20 cellular contexts compared by ENCODE assay signal in genomic region chr9:18849186-18849724, GRCh38.
DNase-seq lines count a peak whose midpoint lies in the region; ATAC-seq, FAIRE-seq and TF ChIP-seq lines count a peak whose summit lies in the region.
"Had no signal": no experiment of that assay in that cellular context is flagged by ENCODE, and none has a peak within 500 bp of the region (broad histone marks: within the 10 kb centered on the region; RNA-seq: fewer than 3 reads in every experiment).

No MANE protein-coding gene starts in this region.

- H3K36me3 Mint-ChIP-seq in nephron (ENCODE audit: low read depth) = peaks cover 5% of the 10 kb centered on the region
- H3K36me3 Mint-ChIP-seq: CD8-positive, alpha-beta T cell had no signal

- no peaks in the 10 kb centered on the region for H4K20me1 ChIP-seq in endothelial cell of umbilical vein (replicated peaks; ENCODE audit: control insufficient read depth, extremely low read depth, insufficient read depth, low read length)
- H4K20me1 ChIP-seq: BLaER1 treated with 17β-estradiol and CSF1 and Interleukin-3, amounts not matched to agents 10 nM and 100 nM had no signal

- no peak overlapping the region for H2AFZ ChIP-seq in endothelial cell of umbilical vein (ENCODE audit: low read depth, low read length)

- H3K27me3 Mint-ChIP-seq in nephron (ENCODE audit: low read depth) = peaks cover under 1% of the 10 kb centered on the region

- no peak for TF ChIP-seq POLR2A in endothelial cell of umbilical vein (IDR thresholded peaks at IDR 0.05; ENCODE audit: low read depth, low read length)
- TF ChIP-seq POLR2A in uterus (IDR thresholded peaks at IDR 0.05) = no peak
- TF ChIP-seq POLR2A in tibial nerve (IDR thresholded peaks at IDR 0.05) = no peak

- H3K9ac ChIP-seq in endothelial cell of umbilical vein (replicated peaks; ENCODE audit: extremely low read depth, insufficient read depth, low read length) = no peak overlapping the region
- H3K9ac ChIP-seq: BLaER1 treated with 17β-estradiol and CSF1 and Interleukin-3, amounts not matched to agents 10 nM and 100 nM had no signal

- H3K9me3 ChIP-seq in endothelial cell of umbilical vein (replicated peaks; ENCODE audit: control insufficient read depth, insufficient read depth, low read length) = no peaks in the 10 kb centered on the region
- H3K9me3 ChIP-seq in uterus = no peaks in the 10 kb centered on the region
- H3K9me3 ChIP-seq in tibial nerve = peaks cover 0 to 4% (median 0%) of the 10 kb centered on the region in 4 donors

- no peak for TF ChIP-seq CTCF in endothelial cell of umbilical vein (IDR thresholded peaks at IDR 0.05; ENCODE audit: extremely low read depth in 1 of 2, insufficient read depth in 1 of 2, low read depth in 1 of 2, low read length in 2 of 2)
- no peak for TF ChIP-seq CTCF in nephron (IDR thresholded peaks at IDR 0.05; ENCODE audit: unreplicated experiment in 3 of 3)
- TF ChIP-seq CTCF in uterus (IDR thresholded peaks at IDR 0.05) = no peak
- no peak for TF ChIP-seq CTCF in tibial nerve (IDR thresholded peaks at IDR 0.05)

- H3K9me1 ChIP-seq in endothelial cell of umbilical vein (replicated peaks; ENCODE audit: control insufficient read depth, extremely low read depth, insufficient read depth, low read length) = no peaks in the 10 kb centered on the region

- H3K4me3 ChIP-seq in endothelial cell of umbilical vein (replicated peaks in 1 of 3; ENCODE audit: insufficient read depth in 1 of 3, low read depth in 1 of 3, low read length in 3 of 3) = no peak overlapping the region
- no peak overlapping the region for H3K4me3 ChIP-seq in uterus
- no peak overlapping the region for H3K4me3 ChIP-seq in tibial nerve
- H3K4me3 ChIP-seq: BLaER1 treated with 17β-estradiol and CSF1 and Interleukin-3, amounts not matched to agents 10 nM and 100 nM; SK-N-MC had no signal

- no peak overlapping the region for H3K4me3 Mint-ChIP-seq in nephron
- H3K4me3 Mint-ChIP-seq: CD8-positive, alpha-beta T cell had no signal

- H3K79me2 ChIP-seq in endothelial cell of umbilical vein (ENCODE audit: control insufficient read depth, insufficient read depth, low read length) = no peaks in the 10 kb centered on the region

- peaks cover 4% of the 10 kb centered on the region for H3K9me3 Mint-ChIP-seq in nephron
- H3K9me3 Mint-ChIP-seq: CD8-positive, alpha-beta T cell had no signal

- peaks cover 19% of the 10 kb centered on the region for H3K4me1 Mint-ChIP-seq in nephron

- ATAC-seq in HG02623 (IDR thresholded peaks at IDR 0.05; ENCODE audit: unreplicated experiment) = no peak
- ATAC-seq: CD8-positive, alpha-beta T cell; HepG2 had no signal

- intact Hi-C loops in endothelial cell of umbilical vein (cut with micrococcal nuclease) (no loop called here), uterus (cut with DNase I; ENCODE audit: low total_unique reads) (no loop called here)

- dilution Hi-C loops in endothelial cell of umbilical vein (cut with MboI; ENCODE audit: extremely low pct_ligation_motif_present, low sequenced_read_pairs) = no loop called here

- no TSS peak for BruUV-seq in endothelial cell of umbilical vein (replicated peaks; lab: Mats Ljungman, UMichigan)

- POLR2A ChIA-PET in endothelial cell of umbilical vein (lab: Charles Lee) = no interaction called here

- CTCF ChIA-PET in endothelial cell of umbilical vein (lab: Charles Lee) = interaction anchor here (1.5 kb wide), 1 partner anchor 406 kb away, joined by 5 read pairs; no protein-coding TSS in a partner anchor

- H3K4me2 ChIP-seq in endothelial cell of umbilical vein (ENCODE audit: insufficient read depth, low read length) = no peak overlapping the region
- H3K4me2 ChIP-seq: BLaER1 treated with 17β-estradiol and CSF1 and Interleukin-3, amounts not matched to agents 10 nM and 100 nM had no signal

- H3K36me3 ChIP-seq in endothelial cell of umbilical vein (ENCODE audit: control insufficient read depth in 2 of 2, extremely low read depth in 1 of 2, insufficient read depth in 2 of 2, low read length in 2 of 2) = no peaks in the 10 kb centered on the region
- H3K36me3 ChIP-seq in uterus = no peaks in the 10 kb centered on the region
- no peaks in the 10 kb centered on the region for H3K36me3 ChIP-seq in tibial nerve
- H3K36me3 ChIP-seq: BLaER1 treated with 17β-estradiol and CSF1 and Interleukin-3, amounts not matched to agents 10 nM and 100 nM had no signal

- H3K27ac Mint-ChIP-seq in nephron = peak overlapping the region; percentile 38 to 65 (median 64)
- H3K27ac Mint-ChIP-seq: CD8-positive, alpha-beta T cell had no signal

- H3K27me3 ChIP-seq in endothelial cell of umbilical vein (ENCODE audit: control insufficient read depth in 2 of 2, insufficient read depth in 2 of 2, low read length in 2 of 2) (no peaks in the 10 kb centered on the region), uterus (no peaks in the 10 kb centered on the region), tibial nerve (no peaks in the 10 kb centered on the region)
- H3K27me3 ChIP-seq: BLaER1 treated with 17β-estradiol and CSF1 and Interleukin-3, amounts not matched to agents 10 nM and 100 nM had no signal

- FAIRE-seq in endothelial cell of umbilical vein (lab: Jason Lieb, UNC) = peak; percentile 59
- FAIRE-seq: HepG2 had no signal

- H3K4me1 ChIP-seq in endothelial cell of umbilical vein (ENCODE audit: control insufficient read depth, extremely low read depth, insufficient read depth, low read length) (no peaks in the 10 kb centered on the region), uterus (no peaks in the 10 kb centered on the region), tibial nerve (no peaks in the 10 kb centered on the region)

- H3K27ac ChIP-seq in endothelial cell of umbilical vein (ENCODE audit: insufficient read depth, low read depth, low read length) (no peak overlapping the region), uterus (peak overlapping the region; percentile 13 to 83), tibial nerve (no peak overlapping the region), substantia nigra (ENCODE audit: low read depth, low read length, poor library complexity, severe bottlenecking) (no peak overlapping the region)
- H3K27ac ChIP-seq: BLaER1 treated with 17β-estradiol and CSF1 and Interleukin-3, amounts not matched to agents 10 nM and 100 nM; SK-N-MC had no signal

- 79 to 84% methylated on average over 7 of the region's 7 CpGs for WGBS in tibial nerve, 2 donors

- no peak for TF ChIP-seq EP300 in tibial nerve (IDR thresholded peaks at IDR 0.05)

- DNase-seq in NCI-H82 treated with DMSO at 0.1 percent for 48 hours (lab: John Stamatoyannopoulos, UW; ENCODE audit: unreplicated experiment) (peak; percentile 31), endothelial cell of umbilical vein (ENCODE audit: low read depth, low spot score) (peak; percentile 43), uterus (no peak), tibial nerve (ENCODE audit: low spot score in 2 of 2) (no peak), substantia nigra (lab: John Stamatoyannopoulos, UW) (no peak)
- DNase-seq: Calu3; CD8-positive, alpha-beta T cell; GF-D8; KBM-7; NCI-H1417 treated with DMSO at 0.1 percent for 48 hours; NCI-H2029; NCI-H2171; NCI-H526; OCI-M1; SHP77 had no signal

TF ChIP-seq in endothelial cell of umbilical vein, 7 proteins besides CTCF, POLR2A, EP300 and RAD21:
- TF ChIP-seq GATA2 (IDR thresholded peaks at IDR 0.05; ENCODE audit: insufficient read depth, insufficient read length, low read depth, low read length) (no peak), JUN (IDR thresholded peaks at IDR 0.05; ENCODE audit: borderline replicate concordance, insufficient read depth, insufficient read length, low read depth) (no peak), MAX (IDR thresholded peaks at IDR 0.05; ENCODE audit: insufficient read depth, insufficient read length) (no peak), MYC (IDR thresholded peaks at IDR 0.05; ENCODE audit: low read depth, low read length) (no peak), FOS (IDR thresholded peaks at IDR 0.05; ENCODE audit: borderline replicate concordance, insufficient read depth, low read length) (no peak), POLR2AphosphoS5 (IDR thresholded peaks at IDR 0.05; ENCODE audit: insufficient read depth, low read depth, low read length) (no peak), EZH2 (IDR thresholded peaks at IDR 0.05; ENCODE audit: borderline replicate concordance, low read depth, low read length, severe bottlenecking) (no peak)
TF ChIP-seq in endothelial cell of umbilical vein: peak in this region for 0.

Comparison
In these comparisons a context has a peak if more than half of its experiments do, and no peak if none do; other contexts are left out.
1. DNase-seq: peak in NCI-H82 treated with DMSO at 0.1 percent for 48 hours (single experiment) and endothelial cell of umbilical vein (single experiment); none in uterus (0 of 2), tibial nerve (0 of 2) and substantia nigra (0 of 49).
2. H3K27ac ChIP-seq: peak in uterus (2 of 2); none in endothelial cell of umbilical vein (single experiment), tibial nerve (0 of 4) and substantia nigra (single experiment).